18 cellular contexts compared by ENCODE assay signal in genomic region chr7:106480616-106481031, GRCh38.
DNase-seq lines count a peak whose midpoint lies in the region; ATAC-seq, FAIRE-seq and TF ChIP-seq lines count a peak whose summit lies in the region.
"Had no signal": no experiment of that assay in that cellular context is flagged by ENCODE, and none has a peak within 500 bp of the region (broad histone marks: within the 10 kb centered on the region; RNA-seq: fewer than 3 reads in every experiment).

No MANE protein-coding gene starts in this region.

- in situ Hi-C loops in GM12878 (cut with MboI), result no loop called here

- peak overlapping the region; percentile 83 for H3K27ac Mint-ChIP-seq in activated T-cell treated with anti-CD3 and anti-CD28 coated beads, Interleukin-2, amount 50 U/mL, for 72 hours
- H3K27ac Mint-ChIP-seq in progenitor cell of endocrine pancreas, result peak overlapping the region; percentile 68
- H3K27ac Mint-ChIP-seq in CD8-positive, alpha-beta memory T cell, result no peak overlapping the region
- H3K27ac Mint-ChIP-seq: activated CD4-positive, alpha-beta T cell treated with anti-CD3 and anti-CD28 coated beads, Interleukin-2, amount 10 ng/mL, durations not matched to agents 7 days and 5 days; CD8-positive, alpha-beta T cell; nephron progenitor cell had no signal

- POLR2A ChIA-PET in GM12878 (lab: Charles Lee), result no interaction called here
- POLR2A ChIA-PET in CD8-positive, alpha-beta memory T cell (lab: Charles Lee), result no interaction called here

- peaks cover 1% of the 10 kb centered on the region in 2 donors for H3K9me3 Mint-ChIP-seq in activated T-cell treated with anti-CD3 and anti-CD28 coated beads, Interleukin-2, amount 50 U/mL, for 72 hours
- H3K9me3 Mint-ChIP-seq in progenitor cell of endocrine pancreas (ENCODE audit: low read depth), result peaks cover 3% of the 10 kb centered on the region
- H3K9me3 Mint-ChIP-seq in CD8-positive, alpha-beta memory T cell, result no peaks in the 10 kb centered on the region
- H3K9me3 Mint-ChIP-seq: activated CD4-positive, alpha-beta T cell treated with anti-CD3 and anti-CD28 coated beads, Interleukin-2, amount 10 ng/mL, durations not matched to agents 7 days and 5 days; CD8-positive, alpha-beta T cell; central memory CD8-positive, alpha-beta T cell; nephron progenitor cell had no signal

- H2AFZ ChIP-seq in GM12878 (ENCODE audit: control insufficient read depth, low read depth, low read length), result peak overlapping the region; percentile 28
- H2AFZ ChIP-seq: hepatocyte had no signal

- no TSS peak for BruUV-seq in GM12878 (replicated peaks; lab: Mats Ljungman, UMichigan)

- no peaks in the 10 kb centered on the region for H4K20me1 ChIP-seq in GM12878 (ENCODE audit: control insufficient read depth, insufficient read depth)

- no peak overlapping the region for H3K4me3 ChIP-seq in GM12878
- no peak overlapping the region for H3K4me3 ChIP-seq in CD8-positive, alpha-beta memory T cell (ENCODE audit: low read length)
- H3K4me3 ChIP-seq: hepatocyte had no signal

- H3K27ac ChIP-seq in GM12878 (ENCODE audit: control insufficient read depth, insufficient read depth), result peak overlapping the region; percentile 12; the same call in 1 of the 2 replicates
- no peak overlapping the region for H3K27ac ChIP-seq in CD8-positive, alpha-beta memory T cell (ENCODE audit: low read depth, low read length)
- H3K27ac ChIP-seq: hepatocyte, HL-60 had no signal

- H3K79me2 ChIP-seq in GM12878 (ENCODE audit: control insufficient read depth, insufficient read depth, low read length), result no peaks in the 10 kb centered on the region
- H3K79me2 ChIP-seq: hepatocyte had no signal

- no peak for TF ChIP-seq RAD21 in GM12878 (IDR thresholded peaks at IDR 0.05; ENCODE audit: insufficient read depth, low read depth, low read length)

- DNase-seq in activated T-cell treated with anti-CD3 and anti-CD28 coated beads, Interleukin-2, amount 50 U/mL, for 72 hours, result peak in 1 of 2 donors; percentile 31
- DNase-seq in activated T-cell treated with anti-CD3 and anti-CD28 coated beads, Interleukin-2, amount 50 U/mL, for 1 hour, result no peak
- DNase-seq in GM12878 (ENCODE audit: low read depth, low spot score) (no peak), progenitor cell of endocrine pancreas (ENCODE audit: low spot score, unreplicated experiment) (no peak), NCI-H1417 (lab: John Stamatoyannopoulos, UW) (no peak), NCI-H526 (lab: John Stamatoyannopoulos, UW) (no peak)
- no peak for DNase-seq in CD8-positive, alpha-beta memory T cell
- DNase-seq: activated CD4-positive, alpha-beta T cell treated with anti-CD3 and anti-CD28 coated beads, Interleukin-2, amount 10 ng/mL, durations not matched to agents 7 days and 5 days; amygdala; CD8-positive, alpha-beta T cell; effector memory CD4-positive, alpha-beta T cell; kidney; NCI-H69; nephron progenitor cell had no signal

- no peaks in the 10 kb centered on the region for H3K27me3 ChIP-seq in GM12878 (replicated peaks in 1 of 2; ENCODE audit: control insufficient read depth in 2 of 2, insufficient read depth in 2 of 2, low read length in 1 of 2)
- H3K27me3 ChIP-seq in CD8-positive, alpha-beta memory T cell (ENCODE audit: insufficient read depth, low read length, poor library complexity, severe bottlenecking), result no peaks in the 10 kb centered on the region
- H3K27me3 ChIP-seq: hepatocyte had no signal

- no peaks in the 10 kb centered on the region for H3K9me3 ChIP-seq in GM12878 (replicated peaks; ENCODE audit: control insufficient read depth, insufficient read depth, low read length)
- H3K9me3 ChIP-seq in CD8-positive, alpha-beta memory T cell (ENCODE audit: low read length), result no peaks in the 10 kb centered on the region

- peaks cover 36% of the 10 kb centered on the region for H3K27me3 Mint-ChIP-seq in activated T-cell treated with anti-CD3 and anti-CD28 coated beads, Interleukin-2, amount 50 U/mL, for 72 hours (ENCODE audit: low read depth)
- H3K27me3 Mint-ChIP-seq in progenitor cell of endocrine pancreas, result no peaks in the 10 kb centered on the region
- H3K27me3 Mint-ChIP-seq in CD8-positive, alpha-beta memory T cell, result peaks cover 6 to 34% of the 10 kb centered on the region in 2 donors

- peaks cover 11% of the 10 kb centered on the region for H3K4me1 ChIP-seq in GM12878 (ENCODE audit: control insufficient read depth, insufficient read depth, low read length)
- no peaks in the 10 kb centered on the region for H3K4me1 ChIP-seq in CD8-positive, alpha-beta memory T cell (ENCODE audit: insufficient read depth, low read length)

- no peaks in the 10 kb centered on the region for H3K36me3 ChIP-seq in GM12878 (ENCODE audit: control insufficient read depth in 2 of 2, insufficient read depth in 2 of 2, low read length in 1 of 2)
- no peaks in the 10 kb centered on the region for H3K36me3 ChIP-seq in CD8-positive, alpha-beta memory T cell (ENCODE audit: insufficient read depth, low read length)

- no peak overlapping the region for H3K9ac ChIP-seq in GM12878 (ENCODE audit: control insufficient read depth, insufficient read depth, low read length)

- CTCF ChIA-PET in GM12878 (lab: Yijun Ruan, JAX), result interaction anchor here (1.4 kb wide), 1 partner anchor 792 kb away, joined by 3 read pairs; no protein-coding TSS in a partner anchor
- CTCF ChIA-PET in CD8-positive, alpha-beta memory T cell (lab: Charles Lee), result no interaction called here

- peak; percentile 43 to 46 for ATAC-seq in activated T-cell treated with anti-CD3 and anti-CD28 coated beads, Interleukin-2, amount 50 U/mL, for 72 hours (replicated peaks in 1 of 2)
- ATAC-seq in HG02840 (IDR thresholded peaks at IDR 0.05; ENCODE audit: low FRiP score, unreplicated experiment), result peak; percentile 27
- ATAC-seq in GM12878, result no peak
- ATAC-seq: CD8-positive, alpha-beta T cell had no signal

- no peak for FAIRE-seq in GM12878 (lab: Jason Lieb, UNC)
- FAIRE-seq: kidney had no signal

- WGBS in GM12878 (ENCODE audit: insufficient coverage, insufficient replicate concordance, low lambda C conversion rate, missing lambda C conversion rate), result 0% methylated on average over 3 of the region's 3 CpGs

- peaks cover 2 to 3% of the 10 kb centered on the region in 2 donors for H3K36me3 Mint-ChIP-seq in activated T-cell treated with anti-CD3 and anti-CD28 coated beads, Interleukin-2, amount 50 U/mL, for 72 hours (ENCODE audit: insufficient read depth in 2 of 2)
- H3K36me3 Mint-ChIP-seq in progenitor cell of endocrine pancreas (ENCODE audit: insufficient read depth), result peaks cover 1% of the 10 kb centered on the region
- no peaks in the 10 kb centered on the region for H3K36me3 Mint-ChIP-seq in CD8-positive, alpha-beta memory T cell
- H3K36me3 Mint-ChIP-seq: CD8-positive, alpha-beta T cell had no signal

- SMC1A ChIA-PET in GM12878 (lab: Charles Lee; ENCODE audit: uncharacterized antibody, unreplicated experiment), result interaction anchor here (1.0 kb wide), 1 partner anchor 18 kb away, joined by 3 read pairs; no protein-coding TSS in a partner anchor

- H3K4me1 Mint-ChIP-seq in activated T-cell treated with anti-CD3 and anti-CD28 coated beads, Interleukin-2, amount 50 U/mL, for 72 hours (ENCODE audit: low read depth), result peaks cover 57% of the 10 kb centered on the region
- H3K4me1 Mint-ChIP-seq in progenitor cell of endocrine pancreas (ENCODE audit: low read depth), result peaks cover 6% of the 10 kb centered on the region
- H3K4me1 Mint-ChIP-seq in CD8-positive, alpha-beta memory T cell, result no peaks in the 10 kb centered on the region
- H3K4me1 Mint-ChIP-seq: central memory CD8-positive, alpha-beta T cell; nephron progenitor cell had no signal

- peak overlapping the region; percentile 19; the same call in 1 of the 2 replicates for H3K4me2 ChIP-seq in GM12878 (ENCODE audit: control insufficient read depth, insufficient read depth)
- H3K4me2 ChIP-seq: hepatocyte had no signal

- intact Hi-C loops in GM12878 (cut with micrococcal nuclease; ENCODE audit: unreplicated experiment), result no loop called here

- RAD21 ChIA-PET in GM12878 (lab: Charles Lee; ENCODE audit: unreplicated experiment), result no interaction called here

- H3K4me3 Mint-ChIP-seq in activated T-cell treated with anti-CD3 and anti-CD28 coated beads, Interleukin-2, amount 50 U/mL, for 72 hours, result peak overlapping the region; percentile 24 to 27
- H3K4me3 Mint-ChIP-seq in progenitor cell of endocrine pancreas (ENCODE audit: low read depth), result no peak overlapping the region
- no peak overlapping the region for H3K4me3 Mint-ChIP-seq in CD8-positive, alpha-beta memory T cell
- H3K4me3 Mint-ChIP-seq: activated CD4-positive, alpha-beta T cell treated with anti-CD3 and anti-CD28 coated beads, Interleukin-2, amount 10 ng/mL, durations not matched to agents 7 days and 5 days; CD8-positive, alpha-beta T cell; central memory CD8-positive, alpha-beta T cell; nephron progenitor cell had no signal

- TF ChIP-seq CTCF in GM12878 (IDR thresholded peaks at IDR 0.05 in 2 of 3, conservative IDR thresholded peaks at IDR 0.05 in 1 of 3; ENCODE audit: control insufficient read depth in 2 of 3, extremely low read depth in 1 of 3, insufficient read depth in 1 of 3, low read depth in 3 of 3, low read length in 3 of 3) (no peak), progenitor cell of endocrine pancreas (IDR thresholded peaks at IDR 0.05; ENCODE audit: unreplicated experiment) (no peak)

- TF ChIP-seq EP300 in GM12878 (IDR thresholded peaks at IDR 0.05; ENCODE audit: borderline replicate concordance in 1 of 2, control insufficient read depth in 1 of 2, low read depth in 2 of 2, low read length in 2 of 2), result no peak

- TF ChIP-seq POLR2A in GM12878 (IDR thresholded peaks at IDR 0.05; ENCODE audit: low read depth, low read length), result no peak

TF ChIP-seq in GM12878, 131 proteins besides CTCF, POLR2A, EP300 and RAD21:
- TF ChIP-seq SMC3 (IDR thresholded peaks at IDR 0.05; ENCODE audit: borderline replicate concordance, low read length), result no peak
- no peak for TF ChIP-seq TCF7 (IDR thresholded peaks at IDR 0.05; ENCODE audit: borderline replicate concordance)
- no peak for TF ChIP-seq ZNF217 (IDR thresholded peaks at IDR 0.05)
- no peak for TF ChIP-seq ZNF622 (IDR thresholded peaks at IDR 0.05)
- TF ChIP-seq ZNF24 (IDR thresholded peaks at IDR 0.05), result no peak
- TF ChIP-seq SUZ12 (IDR thresholded peaks at IDR 0.05; ENCODE audit: unreplicated experiment), result no peak
- no peak for TF ChIP-seq KDM1A (IDR thresholded peaks at IDR 0.05; ENCODE audit: borderline replicate concordance)
- TF ChIP-seq BHLHE40 (IDR thresholded peaks at IDR 0.05; ENCODE audit: borderline replicate concordance in 1 of 2, low read depth in 2 of 2, low read length in 1 of 2), result no peak

Comparison
In these comparisons a context has a peak if more than half of its experiments do, and no peak if none do; other contexts are left out.
1. H3K27ac Mint-ChIP-seq: peak in activated T-cell treated with anti-CD3 and anti-CD28 coated beads, Interleukin-2, amount 50 U/mL, for 72 hours (single experiment) and progenitor cell of endocrine pancreas (single experiment); none in CD8-positive, alpha-beta memory T cell (0 of 8).
2. H3K4me3 Mint-ChIP-seq: peak in activated T-cell treated with anti-CD3 and anti-CD28 coated beads, Interleukin-2, amount 50 U/mL, for 72 hours (2 of 2); none in progenitor cell of endocrine pancreas (single experiment) and CD8-positive, alpha-beta memory T cell (0 of 7).